19 cellular contexts compared by ENCODE assay signal in genomic region chr1:15825800-15826199, GRCh38. TPM values are rescaled to one million over a fixed set of nuclear protein-coding genes. Genes with fewer than 3 reads are reported as not detected.
DNase-seq lines count a peak whose midpoint lies in the region; ATAC-seq, FAIRE-seq and TF ChIP-seq lines count a peak whose summit lies in the region.
"Had no signal": no experiment of that assay in that cellular context is flagged by ENCODE, and none has a peak within 500 bp of the region (broad histone marks: within the 10 kb centered on the region; RNA-seq: fewer than 3 reads in every experiment).

No MANE protein-coding gene starts in this region.

- no peak overlapping the region for H4K8ac ChIP-seq in mesenchymal stem cell (ENCODE audit: low read length)

- DNase-seq in activated naive CD4-positive, alpha-beta T cell treated with anti-CD3 and anti-CD28 coated beads, Interleukin-2, amount 50 U/mL, for 72 hours (ENCODE audit: low spot score in 2 of 2), result no peak
- DNase-seq in K562 (ENCODE audit: extremely low read depth in 1 of 4, low spot score in 3 of 4) (no peak), mesenchymal stem cell (no peak), tibial artery (no peak), DMS79 (lab: John Stamatoyannopoulos, UW) (no peak), NCI-H2196 treated with DMSO at 0.1 percent for 48 hours (lab: John Stamatoyannopoulos, UW; ENCODE audit: unreplicated experiment) (no peak)
- DNase-seq in stimulated activated CD8-positive, alpha-beta memory T cell treated with anti-CD3 and anti-CD28 coated beads, Interleukin-4, amount 100 ng/mL, for 48 hours, result no peak
- DNase-seq: activated CD4-positive, CD25-positive, alpha-beta regulatory T cell treated with anti-CD3 and anti-CD28 coated beads, Interleukin-2, amount 50 U/mL, for 72 hours; activated gamma-delta T cell; CD4-positive, alpha-beta memory T cell; dermis blood vessel endothelial cell; NCI-H146; NCI-H2227 treated with DMSO at 0.1 percent for 48 hours; occipital lobe; stimulated activated CD4-positive, alpha-beta T cell treated with anti-CD3 and anti-CD28 coated beads, Interleukin-4, amount 100 ng/mL, for 24 hours; T-helper 17 cell; transverse colon had no signal

- no TSS peak for BruUV-seq in K562 (replicated peaks; lab: Mats Ljungman, UMichigan)

- H3K36me3 ChIP-seq in K562 (ENCODE audit: control insufficient read depth, insufficient read depth, low read length) (no peaks in the 10 kb centered on the region), mesenchymal stem cell (ENCODE audit: control insufficient read depth in 1 of 2, insufficient read depth in 2 of 2, low read depth in 1 of 2, low read length in 2 of 2) (no peaks in the 10 kb centered on the region), tibial artery (no peaks in the 10 kb centered on the region)
- H3K36me3 ChIP-seq: transverse colon had no signal

- H3K4me1 Mint-ChIP-seq in activated naive CD4-positive, alpha-beta T cell treated with anti-CD3 and anti-CD28 coated beads, Interleukin-2, amount 50 U/mL, for 24 hours, result peaks cover 15% of the 10 kb centered on the region

- H2BK120ac ChIP-seq in mesenchymal stem cell (ENCODE audit: low read depth, low read length), result no peak overlapping the region

- no peak for FAIRE-seq in K562 (lab: Jason Lieb, UNC)

- no peak for TF ChIP-seq CTCF in K562 (IDR thresholded peaks at IDR 0.05 in 2 of 3, conservative IDR thresholded peaks at IDR 0.05 in 1 of 3; ENCODE audit: insufficient read depth in 2 of 3, low read depth in 1 of 3, low read length in 3 of 3)
- no peak for TF ChIP-seq CTCF in tibial artery (IDR thresholded peaks at IDR 0.05)

- no peaks in the 10 kb centered on the region for H3K36me3 Mint-ChIP-seq in activated naive CD4-positive, alpha-beta T cell treated with anti-CD3 and anti-CD28 coated beads, Interleukin-2, amount 50 U/mL, for 24 hours
- no peaks in the 10 kb centered on the region for H3K36me3 Mint-ChIP-seq in activated naive CD4-positive, alpha-beta T cell treated with anti-CD3 and anti-CD28 coated beads, Interleukin-2, amount 50 U/mL, for 72 hours
- H3K36me3 Mint-ChIP-seq: CD4-positive, alpha-beta memory T cell had no signal

- H3K27me3 Mint-ChIP-seq in activated naive CD4-positive, alpha-beta T cell treated with anti-CD3 and anti-CD28 coated beads, Interleukin-2, amount 50 U/mL, for 24 hours, result no peaks in the 10 kb centered on the region
- H3K27me3 Mint-ChIP-seq: CD4-positive, alpha-beta memory T cell; T-helper 17 cell had no signal

- H3K9ac ChIP-seq in K562 (ENCODE audit: insufficient read depth in 1 of 2, low read depth in 2 of 2, low read length in 2 of 2) (no peak overlapping the region), mesenchymal stem cell (ENCODE audit: low read length) (peak overlapping the region; percentile 24)

- H2AFZ ChIP-seq in K562 (ENCODE audit: low read depth, low read length) (no peak overlapping the region), mesenchymal stem cell (ENCODE audit: low read depth, low read length) (no peak overlapping the region)

- POLR2A ChIA-PET in K562 (lab: Yijun Ruan, JAX), result no interaction called here

- no peak for TF ChIP-seq RAD21 in K562 (CRISPR knock-in tag; conservative IDR thresholded peaks at IDR 0.05 in 1 of 2, IDR thresholded peaks at IDR 0.05 in 1 of 2)

- no peak overlapping the region for H2BK5ac ChIP-seq in mesenchymal stem cell (ENCODE audit: low read depth, low read length, poor library complexity, severe bottlenecking)

- no peak overlapping the region for H3K4me3 ChIP-seq in K562
- peak overlapping the region in 1 of 2 experiments; percentile 11 for H3K4me3 ChIP-seq in mesenchymal stem cell (ENCODE audit: insufficient read depth in 1 of 2, low read depth in 1 of 2, low read length in 2 of 2)
- H3K4me3 ChIP-seq in tibial artery, result no peak overlapping the region
- H3K4me3 ChIP-seq: transverse colon had no signal

- H3K23ac ChIP-seq in mesenchymal stem cell (ENCODE audit: low read length in 2 of 2), result no peak overlapping the region

- CTCF ChIA-PET in K562 (lab: Yijun Ruan, JAX; ENCODE audit: low intra/inter-chr PET ratio), result no interaction called here

- H3K4me2 ChIP-seq in K562 (ENCODE audit: insufficient read depth, low read length) (no peak overlapping the region), mesenchymal stem cell (ENCODE audit: low read length, poor library complexity, severe bottlenecking) (no peak overlapping the region)

- no peaks in the 10 kb centered on the region for H3K79me1 ChIP-seq in mesenchymal stem cell (replicated peaks; ENCODE audit: low read length, poor library complexity, severe bottlenecking)

- H4K91ac ChIP-seq in mesenchymal stem cell (ENCODE audit: low read length), result no peak overlapping the region

- peaks cover under 1% of the 10 kb centered on the region; the same call in 1 of the 3 replicates for H3K79me2 ChIP-seq in K562 (ENCODE audit: control insufficient read depth, insufficient read depth, low read length)

- no peaks in the 10 kb centered on the region for H3K9me3 Mint-ChIP-seq in activated naive CD4-positive, alpha-beta T cell treated with anti-CD3 and anti-CD28 coated beads, Interleukin-2, amount 50 U/mL, for 24 hours
- H3K9me3 Mint-ChIP-seq in activated naive CD4-positive, alpha-beta T cell treated with anti-CD3 and anti-CD28 coated beads, Interleukin-2, amount 50 U/mL, for 72 hours, result no peaks in the 10 kb centered on the region
- H3K9me3 Mint-ChIP-seq: CD4-positive, alpha-beta memory T cell had no signal

- no peaks in the 10 kb centered on the region for H3K9me3 ChIP-seq in K562 (replicated peaks; ENCODE audit: control insufficient read depth, insufficient read depth, low read depth, low read length)
- H3K9me3 ChIP-seq in mesenchymal stem cell (ENCODE audit: control insufficient read depth, low read length), result no peaks in the 10 kb centered on the region
- no peaks in the 10 kb centered on the region for H3K9me3 ChIP-seq in tibial artery
- H3K9me3 ChIP-seq: transverse colon had no signal

- ATAC-seq in activated naive CD4-positive, alpha-beta T cell treated with anti-CD3 and anti-CD28 coated beads, Interleukin-2, amount 50 U/mL, for 72 hours, result no peak
- ATAC-seq in K562, result no peak
- ATAC-seq: T-helper 17 cell had no signal

- no peak overlapping the region for H3K4ac ChIP-seq in mesenchymal stem cell (ENCODE audit: low read depth in 1 of 2, low read length in 2 of 2)

- H4K20me1 ChIP-seq in K562 (replicated peaks; ENCODE audit: control insufficient read depth, insufficient read depth, low read length), result no peaks in the 10 kb centered on the region

- H2BK12ac ChIP-seq in mesenchymal stem cell (ENCODE audit: low read length in 2 of 2), result no peak overlapping the region

- H2AK5ac ChIP-seq in mesenchymal stem cell (ENCODE audit: low read length, severe bottlenecking), result no peak overlapping the region

- H3K9me1 ChIP-seq in K562 (ENCODE audit: control insufficient read depth, insufficient read depth, low read length), result no peaks in the 10 kb centered on the region

- H3K18ac ChIP-seq in mesenchymal stem cell (ENCODE audit: low read depth in 1 of 2, low read length in 2 of 2), result no peak overlapping the region

- intact Hi-C loops in K562 (cut with micrococcal nuclease), result no loop called here
- intact Hi-C loops in tibial artery (cut with DNase I; ENCODE audit: low total_unique reads), result loop anchor here (5.0 kb wide), 1 partner anchor 137 kb away; no protein-coding TSS in a partner anchor

- H3K4me3 Mint-ChIP-seq in activated naive CD4-positive, alpha-beta T cell treated with anti-CD3 and anti-CD28 coated beads, Interleukin-2, amount 50 U/mL, for 24 hours, result no peak overlapping the region
- H3K4me3 Mint-ChIP-seq: CD4-positive, alpha-beta memory T cell; T-helper 17 cell had no signal

- H3K27ac ChIP-seq in K562 (ENCODE audit: extremely low read depth, low read depth, low read length) (no peak overlapping the region), mesenchymal stem cell (ENCODE audit: low read length, poor library complexity, severe bottlenecking) (no peak overlapping the region), tibial artery (peak overlapping the region; percentile 58 to 68)
- H3K27ac ChIP-seq: 22Rv1 had no signal

- H3K4me1 ChIP-seq in K562 (replicated peaks in 1 of 2; ENCODE audit: control insufficient read depth in 2 of 2, insufficient read depth in 2 of 2, low read length in 2 of 2), result peaks cover 10 to 14% of the 10 kb centered on the region in 2 experiments; a peak in 4 of 5 replicates
- no peaks in the 10 kb centered on the region for H3K4me1 ChIP-seq in mesenchymal stem cell (ENCODE audit: control insufficient read depth, insufficient read depth, low read depth, low read length)
- H3K4me1 ChIP-seq in tibial artery, result peaks cover 0 to 28% (median 9%) of the 10 kb centered on the region in 4 donors

- no peak for TF ChIP-seq EP300 in K562 (IDR thresholded peaks at IDR 0.05; ENCODE audit: low read length)

- TF ChIP-seq POLR2A in K562 (conservative IDR thresholded peaks at IDR 0.05), result no peak

- peak overlapping the region; percentile 23 for H3K27ac Mint-ChIP-seq in activated naive CD4-positive, alpha-beta T cell treated with anti-CD3 and anti-CD28 coated beads, Interleukin-2, amount 50 U/mL, for 24 hours
- H3K27ac Mint-ChIP-seq in activated naive CD4-positive, alpha-beta T cell treated with anti-CD3 and anti-CD28 coated beads, Interleukin-2, amount 50 U/mL, for 72 hours, result no peak overlapping the region
- H3K27ac Mint-ChIP-seq: T-helper 17 cell had no signal

- in situ Hi-C loops in K562 (cut with MboI), result no loop called here

- no peak overlapping the region for H3K14ac ChIP-seq in mesenchymal stem cell (ENCODE audit: low read length in 2 of 2)

- H3K27me3 ChIP-seq in K562 (ENCODE audit: control insufficient read depth in 2 of 2, insufficient read depth in 2 of 2, low read length in 2 of 2) (no peaks in the 10 kb centered on the region), mesenchymal stem cell (ENCODE audit: control insufficient read depth in 1 of 2, insufficient read depth in 1 of 2, low read length in 2 of 2) (no peaks in the 10 kb centered on the region), tibial artery (no peaks in the 10 kb centered on the region)
- H3K27me3 ChIP-seq: transverse colon had no signal

- no peak overlapping the region for H2BK15ac ChIP-seq in mesenchymal stem cell (ENCODE audit: low read depth, poor library complexity, severe bottlenecking)

RNA-seq across cellular contexts. Expression of gene UQCRHL, which starts 18.4 kb away (rescaled TPM):
- 1 to 10 TPM; 2.2 to 2.5 TPM for total RNA-seq in activated naive CD4-positive, alpha-beta T cell treated with anti-CD3 and anti-CD28 coated beads, Interleukin-2, amount 50 U/mL, for 72 hours
- total RNA-seq in K562 (2011; cell fraction: chromatin; rRNA removed; ENCODE audit: low replicate concordance), result 2.3 and 3.2 TPM in 2 replicates
- 2.8 TPM in 2 replicates for total RNA-seq in K562 (2011; cell fraction: nucleolus; rRNA removed)
- 4.1 and 4.2 TPM in 2 replicates for total RNA-seq in K562 (2011; cell fraction: nucleoplasm; rRNA removed)
- total RNA-seq in K562 (2014; rRNA removed) (40.7 and 76.9 TPM in 2 replicates), K562 (2014; rRNA removed; fragmentation: Illumina TruSeq; extraction: Trizol) (41.3 and 45.7 TPM in 2 replicates), K562 (2015; rRNA removed; fragmentation: Illumina TruSeq; extraction: Trizol) (19.4 and 21.8 TPM in 2 replicates), K562 (2021) (5.1 and 5.9 TPM in 2 replicates)
- polyA plus RNA-seq in K562 (2011; rRNA removed) (26.3 and 27.6 TPM in 2 replicates), K562 (2014; fragmentation: Illumina TruSeq; extraction: Trizol) (17.6 and 18.9 TPM in 2 replicates), K562 (2014; fragmentation: Nextera tagmentation; extraction: Ambion mirVana) (10 to 100 TPM; 20.4 to 25.8 TPM), K562 (2014; rRNA removed) (13.2 and 27.2 TPM in 2 replicates)
- polyA plus RNA-seq in K562 (2011; cell fraction: cytosol; rRNA removed), result 3.9 and 8.7 TPM in 2 replicates
- 2.2 and 6.0 TPM in 2 replicates for polyA plus RNA-seq in K562 (2011; cell fraction: nucleus; rRNA removed)
- 9.1 and 25.6 TPM in 2 replicates for polyA plus RNA-seq in K562 (2012)
- polyA minus RNA-seq in K562 (2011; rRNA and poly(A)+ RNA removed), result 6.5 and 7.8 TPM in 2 replicates
- polyA minus RNA-seq in K562 (2011; cell fraction: cytosol; rRNA and poly(A)+ RNA removed), result 9.1 and 15.2 TPM in 2 replicates
- polyA minus RNA-seq in K562 (2011; cell fraction: nucleus; rRNA and poly(A)+ RNA removed), result 0.67 and 3.4 TPM in 2 replicates
- polyA plus RNA-seq in mesenchymal stem cell (2013, experiment 1 of 2), result 1.9 TPM
- 2.1 TPM for polyA plus RNA-seq in mesenchymal stem cell (2013, experiment 2 of 2)

RNA-seq across cellular contexts. Expression of gene SPEN, which starts 21.7 kb away (rescaled TPM):
- 10 to 100 TPM; 52.1 to 63.4 TPM for total RNA-seq in activated naive CD4-positive, alpha-beta T cell treated with anti-CD3 and anti-CD28 coated beads, Interleukin-2, amount 50 U/mL, for 72 hours
- total RNA-seq in K562 (2011; cell fraction: chromatin; rRNA removed; ENCODE audit: low replicate concordance), result 154 and 372 TPM in 2 replicates
- total RNA-seq in K562 (2011; cell fraction: nucleolus; rRNA removed), result 64.2 and 82.1 TPM in 2 replicates
- 125 and 165 TPM in 2 replicates for total RNA-seq in K562 (2011; cell fraction: nucleoplasm; rRNA removed)
- total RNA-seq in K562 (2014; rRNA removed), result 27.2 and 27.8 TPM in 2 replicates
- total RNA-seq in K562 (2014; rRNA removed; fragmentation: Illumina TruSeq; extraction: Trizol), result 29.9 and 36.1 TPM in 2 replicates
- total RNA-seq in K562 (2015; rRNA removed; fragmentation: Illumina TruSeq; extraction: Trizol), result 24.5 and 29.1 TPM in 2 replicates
- 72.1 and 80.2 TPM in 2 replicates for total RNA-seq in K562 (2021)
- polyA plus RNA-seq in K562 (2011; rRNA removed), result 11.9 and 16.4 TPM in 2 replicates
- polyA plus RNA-seq in K562 (2011; cell fraction: cytosol; rRNA removed), result 9.5 and 13.0 TPM in 2 replicates
- polyA plus RNA-seq in K562 (2011; cell fraction: nucleus; rRNA removed), result 46.3 and 63.2 TPM in 2 replicates
- polyA plus RNA-seq in K562 (2012), result 54.0 and 72.6 TPM in 2 replicates
- polyA plus RNA-seq in K562 (2014; fragmentation: Illumina TruSeq; extraction: Trizol), result 87.5 and 87.6 TPM in 2 replicates
- polyA plus RNA-seq in K562 (2014; fragmentation: Nextera tagmentation; extraction: Ambion mirVana), result 10 to 100 TPM in 1 of 2 experiments, 1 to 10 TPM in 1; 5.7 to 13.1 TPM
- 31.9 and 34.6 TPM in 2 replicates for polyA plus RNA-seq in K562 (2014; rRNA removed)
- polyA minus RNA-seq in K562 (2011; rRNA and poly(A)+ RNA removed), result 52.8 and 75.1 TPM in 2 replicates
- 38.6 and 44.5 TPM in 2 replicates for polyA minus RNA-seq in K562 (2011; cell fraction: cytosol; rRNA and poly(A)+ RNA removed)
- polyA minus RNA-seq in K562 (2011; cell fraction: nucleus; rRNA and poly(A)+ RNA removed), result 32.0 and 67.9 TPM in 2 replicates
- polyA plus RNA-seq in mesenchymal stem cell (2013, experiment 1 of 2), result 14.6 TPM
- 12.1 TPM for polyA plus RNA-seq in mesenchymal stem cell (2013, experiment 2 of 2)

Comparison
In these comparisons a context has a peak if more than half of its experiments do, and no peak if none do; other contexts are left out.
1. H3K27ac ChIP-seq: peak in tibial artery (2 of 2); none in K562 (single experiment) and mesenchymal stem cell (single experiment).